ENCODE assay signal across 8 cellular contexts in genomic region chr15:101489236-101489632, GRCh38. TPM values are rescaled to one million over a fixed set of nuclear protein-coding genes. Genes with fewer than 3 reads are reported as not detected.
A peak's percentile ranks its signal among the peaks of the same experiment; 100 is the strongest.
DNase-seq lines count a peak whose midpoint lies in the region; ATAC-seq and TF ChIP-seq lines count a peak whose summit lies in the region.

No MANE protein-coding gene starts in this region.

- POLR2A ChIA-PET in RWPE1 (lab: Yijun Ruan, JAX; ENCODE audit: low non-redundant PET): no interaction called here

- peaks cover 0 to 29% (median 3%) of the 10 kb centered on the region in 9 donors for H3K4me1 ChIP-seq in heart right ventricle
- no peaks in the 10 kb centered on the region for H3K4me1 ChIP-seq in thymus (ENCODE audit: control insufficient read depth, insufficient read depth, low read length)

- no peak overlapping the region for H3K27ac ChIP-seq in RWPE1
- H3K27ac ChIP-seq in heart right ventricle: peak overlapping the region in 2 of 10 donors; percentile 54 to 63
- no peak overlapping the region for H3K27ac ChIP-seq in thymus (ENCODE audit: low read depth)

- H3K27ac Mint-ChIP-seq in activated CD8-positive, alpha-beta memory T cell treated with anti-CD3 and anti-CD28 coated beads, Interleukin-2, amount 10 ng/mL, durations not matched to agents 7 days and 5 days: no peak overlapping the region
- no peak overlapping the region for H3K27ac Mint-ChIP-seq in T-helper 2 cell treated with Interferon-gamma antibody and Interleukin-4, amounts not matched to agents 5 μg/mL and 100 μg/mL, for 36 hours

- peak; percentile 37 for DNase-seq in activated CD8-positive, alpha-beta memory T cell treated with anti-CD3 and anti-CD28 coated beads, Interleukin-2, amount 10 ng/mL, durations not matched to agents 7 days and 5 days
- DNase-seq in activated CD8-positive, alpha-beta memory T cell treated with anti-CD3 and anti-CD28 coated beads, Interleukin-2, amount 50 U/mL, for 4 hours: no peak
- DNase-seq in RWPE1 (ENCODE audit: low spot score) (peak; percentile 57), heart right ventricle (peak in 1 of 2 donors; percentile 57)
- no peak for DNase-seq in T-helper 2 cell treated with Interferon-gamma antibody and Interleukin-4, amounts not matched to agents 5 μg/mL and 100 μg/mL, for 36 hours (ENCODE audit: low spot score)

- H3K9me3 ChIP-seq in heart right ventricle (no peaks in the 10 kb centered on the region), thymus (ENCODE audit: control insufficient read depth) (peaks cover 5% of the 10 kb centered on the region)

- WGBS in heart right ventricle, 2 donors: 0 to 1% methylated on average over 32 to 65 of the region's 70 CpGs
- 2% methylated on average over 57 of the region's 70 CpGs for whole genome bisulfite sequencing in thymus

- peaks cover 60% of the 10 kb centered on the region for H3K27me3 Mint-ChIP-seq in activated CD8-positive, alpha-beta memory T cell treated with anti-CD3 and anti-CD28 coated beads, Interleukin-2, amount 10 ng/mL, durations not matched to agents 7 days and 5 days
- peaks cover 67% of the 10 kb centered on the region for H3K27me3 Mint-ChIP-seq in T-helper 2 cell treated with Interferon-gamma antibody and Interleukin-4, amounts not matched to agents 5 μg/mL and 100 μg/mL, for 36 hours (ENCODE audit: low read depth)

- TF ChIP-seq CTCF in RWPE1 (conservative IDR thresholded peaks at IDR 0.05; ENCODE audit: low read depth) (no peak), heart right ventricle (IDR thresholded peaks at IDR 0.05) (peak in 1 of 9 donors; percentile 13)

- H3K36me3 ChIP-seq in heart right ventricle: peaks cover 0 to 13% (median 0%) of the 10 kb centered on the region in 9 donors
- H3K36me3 ChIP-seq in thymus (ENCODE audit: control insufficient read depth, insufficient read depth): no peaks in the 10 kb centered on the region

- intact Hi-C loops in heart right ventricle (cut with DNase I): loop anchor here in 1 of 10 donors (10.0 kb wide), 1 partner anchor 124 kb away; no protein-coding TSS in a partner anchor

- H3K4me1 Mint-ChIP-seq in activated CD8-positive, alpha-beta memory T cell treated with anti-CD3 and anti-CD28 coated beads, Interleukin-2, amount 10 ng/mL, durations not matched to agents 7 days and 5 days: no peaks in the 10 kb centered on the region
- no peaks in the 10 kb centered on the region for H3K4me1 Mint-ChIP-seq in T-helper 2 cell treated with Interferon-gamma antibody and Interleukin-4, amounts not matched to agents 5 μg/mL and 100 μg/mL, for 36 hours (ENCODE audit: low read depth)

- peaks cover 2% of the 10 kb centered on the region for H3K36me3 Mint-ChIP-seq in activated CD8-positive, alpha-beta memory T cell treated with anti-CD3 and anti-CD28 coated beads, Interleukin-2, amount 10 ng/mL, durations not matched to agents 7 days and 5 days
- no peaks in the 10 kb centered on the region for H3K36me3 Mint-ChIP-seq in T-helper 2 cell treated with Interferon-gamma antibody and Interleukin-4, amounts not matched to agents 5 μg/mL and 100 μg/mL, for 36 hours (ENCODE audit: low read depth)

- H3K4me3 ChIP-seq in heart right ventricle (peak overlapping the region in 9 of 10 donors; percentile 40 to 53 (median 47)), thymus (ENCODE audit: low read length) (peak overlapping the region; percentile 36)

- no peaks in the 10 kb centered on the region for H3K9me3 Mint-ChIP-seq in activated CD8-positive, alpha-beta memory T cell treated with anti-CD3 and anti-CD28 coated beads, Interleukin-2, amount 10 ng/mL, durations not matched to agents 7 days and 5 days (ENCODE audit: low read depth)
- no peaks in the 10 kb centered on the region for H3K9me3 Mint-ChIP-seq in T-helper 2 cell treated with Interferon-gamma antibody and Interleukin-4, amounts not matched to agents 5 μg/mL and 100 μg/mL, for 36 hours

- CTCF ChIA-PET in activated CD8-positive, alpha-beta memory T cell treated with anti-CD3 and anti-CD28 coated beads, Interleukin-2, amount 10 ng/mL, durations not matched to agents 7 days and 5 days (lab: Charles Lee): no interaction called here
- CTCF ChIA-PET in RWPE1 (lab: Yijun Ruan, JAX): no interaction called here

- H3K27me3 ChIP-seq in heart right ventricle (peaks cover 0 to 59% (median 11%) of the 10 kb centered on the region in 7 donors), thymus (ENCODE audit: control insufficient read depth, insufficient read depth) (peaks cover 37% of the 10 kb centered on the region)

- peak; percentile 56 for ATAC-seq in activated CD8-positive, alpha-beta memory T cell treated with anti-CD3 and anti-CD28 coated beads, Interleukin-2, amount 10 ng/mL, durations not matched to agents 7 days and 5 days
- peak in 4 of 8 donors; percentile 38 to 59 (median 45) for ATAC-seq in heart right ventricle
- no peak for ATAC-seq in GM19463 (IDR thresholded peaks at IDR 0.05; ENCODE audit: unreplicated experiment)
- ATAC-seq in HG03521 (IDR thresholded peaks at IDR 0.05; ENCODE audit: unreplicated experiment): no peak

- H3K4me3 Mint-ChIP-seq in activated CD8-positive, alpha-beta memory T cell treated with anti-CD3 and anti-CD28 coated beads, Interleukin-2, amount 10 ng/mL, durations not matched to agents 7 days and 5 days: no peak overlapping the region
- H3K4me3 Mint-ChIP-seq in T-helper 2 cell treated with Interferon-gamma antibody and Interleukin-4, amounts not matched to agents 5 μg/mL and 100 μg/mL, for 36 hours: no peak overlapping the region

RNA-seq across cellular contexts. Expression of gene PCSK6, which starts 0.3 kb away (rescaled TPM):
- total RNA-seq in activated CD8-positive, alpha-beta memory T cell treated with anti-CD3 and anti-CD28 coated beads, Interleukin-2, amount 10 ng/mL, durations not matched to agents 7 days and 5 days: 1 to 10 TPM in 1 of 2 experiments, under 1 TPM in 1; 0.44 to 1.5 TPM
- 10 to 100 TPM; 12.9 to 34.0 (median 24.7) TPM for total RNA-seq in heart right ventricle
- 10 to 100 TPM in 1 of 2 donors, 1 to 10 TPM in 1; 4.6 to 10.3 TPM for polyA plus RNA-seq in heart right ventricle
- polyA plus RNA-seq in thymus: 10.1 TPM

Comparison
In these comparisons a context has a peak if more than half of its experiments do, and no peak if none do; other contexts are left out.
1. DNase-seq: peak in activated CD8-positive, alpha-beta memory T cell treated with anti-CD3 and anti-CD28 coated beads, Interleukin-2, amount 10 ng/mL, durations not matched to agents 7 days and 5 days (single experiment) and RWPE1 (single experiment); none in activated CD8-positive, alpha-beta memory T cell treated with anti-CD3 and anti-CD28 coated beads, Interleukin-2, amount 50 U/mL, for 4 hours (single experiment) and T-helper 2 cell treated with Interferon-gamma antibody and Interleukin-4, amounts not matched to agents 5 μg/mL and 100 μg/mL, for 36 hours (single experiment).
2. RNA of gene PCSK6, which starts 0.3 kb away (total RNA-seq): 12.9 to 34.0 TPM in heart right ventricle; 0.44 to 1.5 TPM in activated CD8-positive, alpha-beta memory T cell treated with anti-CD3 and anti-CD28 coated beads, Interleukin-2, amount 10 ng/mL, durations not matched to agents 7 days and 5 days; every median in the first group is over 4 times any median in the second.